15 cellular contexts compared by ENCODE assay signal in the genomic region with DNA sequence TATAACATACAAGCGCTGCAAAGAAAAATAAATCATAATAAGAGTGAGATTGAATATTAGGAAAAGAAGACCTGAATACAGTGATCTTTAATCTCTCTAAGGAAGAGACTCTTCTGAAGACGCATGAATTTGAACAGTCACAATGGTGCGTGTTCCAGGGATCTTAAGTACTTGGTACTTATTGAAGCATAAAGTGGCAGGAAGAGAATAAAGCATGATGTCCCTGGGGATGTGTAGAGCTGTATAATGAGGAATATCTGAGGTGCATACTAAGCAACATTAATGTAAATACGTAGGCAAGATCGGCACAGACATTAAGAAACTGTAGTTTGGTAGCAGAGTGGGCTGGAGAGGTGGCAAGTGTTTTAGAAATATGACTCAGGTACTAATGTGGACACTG.
"Had no signal": no experiment of that assay in that cellular context is flagged by ENCODE, and none has a peak within 500 bp of the region (broad histone marks: within the 10 kb centered on the region; RNA-seq: fewer than 3 reads in every experiment).

No MANE protein-coding gene starts in this region.

- H3K4me3 Mint-ChIP-seq: dendritic cell treated with granulocyte-macrophage colony-stimulating factor and Interleukin-4, amounts not matched to agents 40 ng/mL and 50 ng/mL, for 4 days; naive thymus-derived CD8-positive, alpha-beta T cell had no signal

- H3K27me3 ChIP-seq: esophagus muscularis mucosa, gastroesophageal sphincter, right atrium auricular region, sigmoid colon had no signal

- ATAC-seq: effector memory CD8-positive, alpha-beta T cell; gastroesophageal sphincter; left lobe of liver; mucosa of descending colon; naive thymus-derived CD8-positive, alpha-beta T cell had no signal

- H3K27me3 Mint-ChIP-seq: dendritic cell treated with granulocyte-macrophage colony-stimulating factor and Interleukin-4, amounts not matched to agents 40 ng/mL and 50 ng/mL, for 4 days; effector memory CD8-positive, alpha-beta T cell had no signal

- H3K4me1 ChIP-seq: right atrium auricular region had no signal

- H3K36me3 Mint-ChIP-seq: naive thymus-derived CD8-positive, alpha-beta T cell had no signal

- H3K27ac Mint-ChIP-seq: dendritic cell treated with granulocyte-macrophage colony-stimulating factor and Interleukin-4, amounts not matched to agents 40 ng/mL and 50 ng/mL, for 4 days; naive thymus-derived CD8-positive, alpha-beta T cell had no signal

- DNase-seq: effector memory CD8-positive, alpha-beta T cell; glutamatergic neuron; islet precursor cell; mucosa of descending colon; naive thymus-derived CD8-positive, alpha-beta T cell; sigmoid colon; stimulated activated naive CD4-positive, alpha-beta T cell treated with Interleukin-2 at 50 U/mL for 16 hours; trophoblast cell had no signal

- H3K27ac ChIP-seq: epithelial cell of prostate, esophagus muscularis mucosa, right atrium auricular region, sigmoid colon, skin epidermis had no signal

- H3K9me3 Mint-ChIP-seq: dendritic cell treated with granulocyte-macrophage colony-stimulating factor and Interleukin-4, amounts not matched to agents 40 ng/mL and 50 ng/mL, for 4 days; effector memory CD8-positive, alpha-beta T cell; naive thymus-derived CD8-positive, alpha-beta T cell had no signal
